In genomic region chr22:46511391-46512370, GRCh38 we compare ENCODE assay signal across 17 cellular contexts. TPM values are rescaled to one million over a fixed set of nuclear protein-coding genes. Genes with fewer than 3 reads are reported as not detected.
DNase-seq lines count a peak whose midpoint lies in the region; ATAC-seq and TF ChIP-seq lines count a peak whose summit lies in the region.
"Had no signal": no experiment of that assay in that cellular context is flagged by ENCODE, and none has a peak within 500 bp of the region (broad histone marks: within the 10 kb centered on the region; RNA-seq: fewer than 3 reads in every experiment).

No MANE protein-coding gene starts in this region.

- no peaks in the 10 kb centered on the region for H3K9me3 Mint-ChIP-seq in osteocyte (ENCODE audit: unreplicated experiment)

- H3K4me3 Mint-ChIP-seq in osteocyte (ENCODE audit: unreplicated experiment): no peak overlapping the region
- H3K4me3 Mint-ChIP-seq: CD4-positive, CD25-positive, alpha-beta regulatory T cell had no signal

- H3K4me3 ChIP-seq in cardiac fibroblast (replicated peaks in 1 of 2; ENCODE audit: low read depth in 2 of 2, low read length in 2 of 2) (no peak overlapping the region), testis (no peak overlapping the region)

- DNase-seq in left ventricle myocardium superior (peak; percentile 37), Right ventricle myocardium superior (no peak), cardiac fibroblast (ENCODE audit: low read depth in 2 of 2) (peak; percentile 19 to 22), foreskin keratinocyte (no peak), testis (no peak), osteocyte (ENCODE audit: extremely low spot score, unreplicated experiment) (no peak)
- DNase-seq in stimulated activated CD4-positive, alpha-beta T cell treated with anti-CD3 and anti-CD28 coated beads, Interleukin-4, amount 100 ng/mL, for 4 hours: no peak
- DNase-seq: CD4-positive, CD25-positive, alpha-beta regulatory T cell; DMS53; Karpas-422; NCI-H1417 treated with DMSO at 0.1 percent for 48 hours; NCI-H2029; NCI-H2171 treated with DMSO at 0.1 percent for 48 hours; NCI-H774; SIG-M5 had no signal

- no peaks in the 10 kb centered on the region for H3K36me3 ChIP-seq in testis (ENCODE audit: low read depth, missing control alignments)

- H3K27ac Mint-ChIP-seq in osteocyte (ENCODE audit: unreplicated experiment): no peak overlapping the region
- H3K27ac Mint-ChIP-seq: CD4-positive, CD25-positive, alpha-beta regulatory T cell had no signal

- intact Hi-C loops in left ventricle myocardium superior (cut with micrococcal nuclease) (no loop called here), Right ventricle myocardium superior (cut with DNase I) (no loop called here), testis (cut with DNase I; ENCODE audit: low total_unique reads) (no loop called here)

- WGBS in testis, 2 donors: 87% methylated on average over 16 to 29 of the region's 29 CpGs

- H3K27ac ChIP-seq in foreskin keratinocyte (peak overlapping the region; percentile 44), testis (no peak overlapping the region)

- H3K36me3 Mint-ChIP-seq in osteocyte (ENCODE audit: unreplicated experiment): no peaks in the 10 kb centered on the region
- H3K36me3 Mint-ChIP-seq: CD4-positive, CD25-positive, alpha-beta regulatory T cell had no signal

- H3K4me1 Mint-ChIP-seq in osteocyte (ENCODE audit: unreplicated experiment): peaks cover 20% of the 10 kb centered on the region

- H3K9me3 ChIP-seq in testis: no peaks in the 10 kb centered on the region

- H3K27me3 ChIP-seq in foreskin keratinocyte (no peaks in the 10 kb centered on the region), testis (no peaks in the 10 kb centered on the region)

- no peaks in the 10 kb centered on the region for H3K27me3 Mint-ChIP-seq in osteocyte (ENCODE audit: unreplicated experiment)
- H3K27me3 Mint-ChIP-seq: CD4-positive, CD25-positive, alpha-beta regulatory T cell had no signal

- TF ChIP-seq CTCF in cardiac fibroblast (IDR thresholded peaks at IDR 0.05; ENCODE audit: low read depth, low read length) (no peak), foreskin keratinocyte (conservative IDR thresholded peaks at IDR 0.05) (no peak), testis (IDR thresholded peaks at IDR 0.05) (no peak), osteocyte (IDR thresholded peaks at IDR 0.05) (no peak)

- peaks cover 17% of the 10 kb centered on the region for H3K4me1 ChIP-seq in foreskin keratinocyte
- no peaks in the 10 kb centered on the region for H3K4me1 ChIP-seq in testis

- TF ChIP-seq POLR2A in testis (IDR thresholded peaks at IDR 0.05): no peak

- ATAC-seq in left ventricle myocardium superior (peak; percentile 55), Right ventricle myocardium superior (ENCODE audit: poor library complexity) (no peak), foreskin keratinocyte (no peak), GM19035 (IDR thresholded peaks at IDR 0.05; ENCODE audit: unreplicated experiment) (no peak)
- ATAC-seq: Panc1 had no signal

RNA-seq across cellular contexts. Expression of gene CELSR1, which starts 25.7 kb away (rescaled TPM):
- total RNA-seq in left ventricle myocardium superior (9.7 TPM), Right ventricle myocardium superior (7.6 TPM), foreskin keratinocyte (19.2 and 24.9 TPM in 2 replicates), testis (10 to 100 TPM; 13.8 to 21.5 TPM), osteocyte (15.9 and 16.0 TPM in 2 replicates)
- polyA plus RNA-seq in foreskin keratinocyte (9.8 and 13.1 TPM in 2 replicates), testis (ENCODE audit: insufficient read depth, low read depth, low replicate concordance) (5.6 TPM)

Comparison
In these comparisons a context has a peak if more than half of its experiments do, and no peak if none do; other contexts are left out.
1. DNase-seq: peak in left ventricle myocardium superior (single experiment) and cardiac fibroblast (2 of 2); none in Right ventricle myocardium superior (single experiment), foreskin keratinocyte (0 of 2), testis (single experiment), stimulated activated CD4-positive, alpha-beta T cell treated with anti-CD3 and anti-CD28 coated beads, Interleukin-4, amount 100 ng/mL, for 4 hours (0 of 2) and osteocyte (single experiment).